In genomic region chr14:64625363-64626232, GRCh38 we compare ENCODE assay signal across 16 cellular contexts.
DNase-seq lines count a peak whose midpoint lies in the region; ATAC-seq and TF ChIP-seq lines count a peak whose summit lies in the region.
"Had no signal": no experiment of that assay in that cellular context is flagged by ENCODE, and none has a peak within 500 bp of the region (broad histone marks: within the 10 kb centered on the region; RNA-seq: fewer than 3 reads in every experiment).

No MANE protein-coding gene starts in this region.

- H3K36me3 ChIP-seq in gastroesophageal sphincter (no peaks in the 10 kb centered on the region), transverse colon (no peaks in the 10 kb centered on the region)
- H3K36me3 ChIP-seq: BLaER1 had no signal

- in situ Hi-C loops in transverse colon (cut with MboI; ENCODE audit: low pct_ligation_motif_present in 1 of 4, low pct_unique_long_range_greater_than_20kb in 1 of 4, low sequenced_read_pairs in 3 of 4), result loop anchor here (25.0 kb wide), 4 partner anchors 88 to 288 kb away; partner anchors contain the start of genes HSPA2 (in 1 of the 4), MTHFD1 (in 1 of the 4) and PPP1R36 (in 1 of the 4)
- in situ Hi-C loops in GM13976 (cut with MboI; ENCODE audit: low sequenced_read_pairs, unreplicated experiment), result no loop called here

- intact Hi-C loops in transverse colon (cut with DNase I; ENCODE audit: low total_unique reads), result no loop called here

- DNase-seq in T-helper 17 cell (no peak), mesothelial cell of epicardium (ENCODE audit: low spot score in 2 of 2, unreplicated experiment in 2 of 2) (no peak), transverse colon (peak; percentile 22), GM13976 (ENCODE audit: low spot score) (no peak), RKO (ENCODE audit: low spot score) (no peak), HPDE6-E6E7 (ENCODE audit: extremely low spot score) (no peak)
- DNase-seq: anterior cingulate cortex, MV-4-11, NCI-H2081, NCI-H526, PC-3 had no signal

- peaks cover 3% of the 10 kb centered on the region for H3K36me3 Mint-ChIP-seq in T-helper 17 cell (ENCODE audit: low read depth)
- no peaks in the 10 kb centered on the region for H3K36me3 Mint-ChIP-seq in mesothelial cell of epicardium

- peaks cover 9% of the 10 kb centered on the region for H3K9me3 Mint-ChIP-seq in mesothelial cell of epicardium
- H3K9me3 Mint-ChIP-seq: activated T-helper 2 cell treated with anti-CD3 and anti-CD28 coated beads, Interferon-gamma antibody, Interleukin-2, Interleukin-4, amounts not matched to agents 10 μg/mL and 5 μg/mL and 100 μg/mL, durations not matched to agents 14 hours and 24 hours and 36 hours had no signal

- peaks cover 0 to 29% (median 3%) of the 10 kb centered on the region in 3 donors for H3K4me1 ChIP-seq in gastroesophageal sphincter
- peaks cover 17 to 39% (median 32%) of the 10 kb centered on the region in 4 donors for H3K4me1 ChIP-seq in transverse colon

- H3K4me3 ChIP-seq in gastroesophageal sphincter, result no peak overlapping the region
- H3K4me3 ChIP-seq in transverse colon, result peak overlapping the region in 1 of 4 donors; percentile 3
- H3K4me3 ChIP-seq: BLaER1 had no signal

- no peak for TF ChIP-seq CTCF in gastroesophageal sphincter (IDR thresholded peaks at IDR 0.05)
- TF ChIP-seq CTCF in mesothelial cell of epicardium (IDR thresholded peaks at IDR 0.05; ENCODE audit: unreplicated experiment), result no peak
- no peak for TF ChIP-seq CTCF in transverse colon (IDR thresholded peaks at IDR 0.05)
- no peak for TF ChIP-seq CTCF in GM13976 (IDR thresholded peaks at IDR 0.05; ENCODE audit: borderline replicate concordance, control extremely low read depth, extremely low read depth, insufficient read depth, missing control alignments)

- H3K27me3 ChIP-seq in gastroesophageal sphincter (no peaks in the 10 kb centered on the region), transverse colon (no peaks in the 10 kb centered on the region)
- H3K27me3 ChIP-seq: BLaER1 had no signal

- no peak for TF ChIP-seq EP300 in gastroesophageal sphincter (IDR thresholded peaks at IDR 0.05)
- TF ChIP-seq EP300 in transverse colon (IDR thresholded peaks at IDR 0.05; ENCODE audit: low read depth), result no peak

- TF ChIP-seq POLR2A in gastroesophageal sphincter (IDR thresholded peaks at IDR 0.05), result no peak
- TF ChIP-seq POLR2A in transverse colon (IDR thresholded peaks at IDR 0.05), result no peak

- ATAC-seq in T-helper 17 cell (no peak), gastroesophageal sphincter (no peak)
- ATAC-seq: PC-3 had no signal

- WGBS in gastroesophageal sphincter (ENCODE audit: low coverage in 1 of 2), 2 donors, result 71 to 84% methylated on average over 5 to 10 of the region's 15 CpGs
- 59 to 64% methylated on average over 3 to 15 of the region's 15 CpGs for WGBS in transverse colon (ENCODE audit: low coverage in 1 of 2), 2 donors

- H3K9me3 ChIP-seq in T-helper 17 cell (ENCODE audit: control insufficient read depth, low read length, poor library complexity, severe bottlenecking), result no peaks in the 10 kb centered on the region
- H3K9me3 ChIP-seq in gastroesophageal sphincter, result no peaks in the 10 kb centered on the region
- no peaks in the 10 kb centered on the region for H3K9me3 ChIP-seq in transverse colon
- H3K9me3 ChIP-seq: BLaER1 had no signal

- peaks cover 7% of the 10 kb centered on the region for H3K4me1 Mint-ChIP-seq in T-helper 17 cell
- peaks cover 40% of the 10 kb centered on the region for H3K4me1 Mint-ChIP-seq in mesothelial cell of epicardium

- no peak overlapping the region for H3K4me3 Mint-ChIP-seq in T-helper 17 cell
- no peak overlapping the region for H3K4me3 Mint-ChIP-seq in mesothelial cell of epicardium

- H3K27me3 Mint-ChIP-seq in T-helper 17 cell, result peaks cover 21% of the 10 kb centered on the region
- no peaks in the 10 kb centered on the region for H3K27me3 Mint-ChIP-seq in mesothelial cell of epicardium (ENCODE audit: low read depth)

- H3K27ac Mint-ChIP-seq in T-helper 17 cell, result peak overlapping the region; percentile 37
- peak overlapping the region; percentile 90 for H3K27ac Mint-ChIP-seq in mesothelial cell of epicardium
- H3K27ac Mint-ChIP-seq: activated T-helper 2 cell treated with anti-CD3 and anti-CD28 coated beads, Interferon-gamma antibody, Interleukin-2, Interleukin-4, amounts not matched to agents 10 μg/mL and 5 μg/mL and 100 μg/mL, durations not matched to agents 14 hours and 24 hours and 36 hours had no signal

- H3K27ac ChIP-seq in gastroesophageal sphincter (peak overlapping the region in 3 of 4 donors; percentile 29 to 60 (median 59)), transverse colon (peak overlapping the region; percentile 55 to 76 (median 74))
- H3K27ac ChIP-seq: BLaER1, epithelial cell of prostate, VCaP had no signal
